In genomic region chr10:30811665-30812017, GRCh38 we compare ENCODE assay signal across 14 cellular contexts.
A peak's percentile ranks its signal among the peaks of the same experiment; 100 is the strongest.
DNase-seq lines count a peak whose midpoint lies in the region; ATAC-seq, FAIRE-seq and TF ChIP-seq lines count a peak whose summit lies in the region.
"Had no signal": no experiment of that assay in that cellular context is flagged by ENCODE, and none has a peak within 500 bp of the region (broad histone marks: within the 10 kb centered on the region; RNA-seq: fewer than 3 reads in every experiment).

No MANE protein-coding gene starts in this region.

- H3K4me1 ChIP-seq in lower lobe of right lung (peaks cover 32% of the 10 kb centered on the region), tibial nerve (peaks cover 0 to 45% (median 23%) of the 10 kb centered on the region in 4 donors)

- no peak for TF ChIP-seq EP300 in tibial nerve (IDR thresholded peaks at IDR 0.05)

- H3K9me3 Mint-ChIP-seq in activated T-cell treated with anti-CD3 and anti-CD28 coated beads, Interleukin-2, amount 50 U/mL, for 72 hours, result no peaks in the 10 kb centered on the region
- H3K9me3 Mint-ChIP-seq: activated naive CD4-positive, alpha-beta T cell treated with anti-CD3 and anti-CD28 coated beads, Interleukin-2, amount 50 U/mL, for 72 hours; natural killer cell had no signal

- H3K36me3 ChIP-seq in lower lobe of right lung, result no peaks in the 10 kb centered on the region
- H3K36me3 ChIP-seq in tibial nerve, result no peaks in the 10 kb centered on the region
- H3K36me3 ChIP-seq: SJSA1 had no signal

- no peak for DNase-seq in activated T-cell treated with anti-CD3 and anti-CD28 coated beads, Interleukin-2, amount 50 U/mL, for 72 hours
- DNase-seq in activated T-cell treated with anti-CD3 and anti-CD28 coated beads, Interleukin-2, amount 50 U/mL, for 48 hours, result no peak
- peak; percentile 1 for DNase-seq in central memory CD4-positive, alpha-beta T cell
- no peak for DNase-seq in lower lobe of right lung
- DNase-seq in tibial nerve (ENCODE audit: low spot score in 2 of 2), result no peak
- DNase-seq in stimulated activated CD4-positive, alpha-beta T cell treated with anti-CD3 and anti-CD28 coated beads, Interleukin-15, amount 100 ng/mL, for 24 hours, result no peak
- no peak for DNase-seq in SHP77 (lab: John Stamatoyannopoulos, UW)
- DNase-seq in GM19239 (ENCODE audit: insufficient read length, low spot score), result no peak
- DNase-seq: natural killer cell; NCI-H524 treated with DMSO at 0.1 percent for 48 hours; stimulated activated naive CD4-positive, alpha-beta T cell treated with Interleukin-2 at 50 U/mL for 16 hours had no signal

- no peaks in the 10 kb centered on the region for H3K27me3 Mint-ChIP-seq in activated T-cell treated with anti-CD3 and anti-CD28 coated beads, Interleukin-2, amount 50 U/mL, for 72 hours (ENCODE audit: low read depth)

- TF ChIP-seq CTCF in lower lobe of right lung (IDR thresholded peaks at IDR 0.05), result no peak
- TF ChIP-seq CTCF in tibial nerve (IDR thresholded peaks at IDR 0.05), result no peak

- H3K4me3 ChIP-seq in lower lobe of right lung, result no peak overlapping the region
- H3K4me3 ChIP-seq in tibial nerve, result no peak overlapping the region
- H3K4me3 ChIP-seq: SJSA1 had no signal

- TF ChIP-seq POLR2A in tibial nerve (IDR thresholded peaks at IDR 0.05), result no peak

- ATAC-seq in activated T-cell treated with anti-CD3 and anti-CD28 coated beads, Interleukin-2, amount 50 U/mL, for 72 hours (replicated peaks in 1 of 2), result peak in 1 of 2 donors; percentile 7
- ATAC-seq in lower lobe of right lung, result peak in 1 of 2 donors; percentile 8
- ATAC-seq: WTC11 had no signal

- H3K27ac Mint-ChIP-seq in activated T-cell treated with anti-CD3 and anti-CD28 coated beads, Interleukin-2, amount 50 U/mL, for 72 hours, result no peak overlapping the region
- H3K27ac Mint-ChIP-seq: natural killer cell, WTC11 had no signal

- H3K4me1 Mint-ChIP-seq in activated T-cell treated with anti-CD3 and anti-CD28 coated beads, Interleukin-2, amount 50 U/mL, for 72 hours (ENCODE audit: low read depth), result peaks cover 25% of the 10 kb centered on the region
- H3K4me1 Mint-ChIP-seq: natural killer cell had no signal

- H3K27ac ChIP-seq in lower lobe of right lung (peak overlapping the region; percentile 59), tibial nerve (peak overlapping the region in 3 of 4 donors; percentile 42 to 79 (median 78))
- H3K27ac ChIP-seq: SJSA1 had no signal

- WGBS in tibial nerve, 2 donors, result 65 to 67% methylated on average over 12 of the region's 12 CpGs

- H3K4me3 Mint-ChIP-seq in activated T-cell treated with anti-CD3 and anti-CD28 coated beads, Interleukin-2, amount 50 U/mL, for 72 hours, result peak overlapping the region; percentile 25 to 57
- H3K4me3 Mint-ChIP-seq: natural killer cell, WTC11 had no signal

- intact Hi-C loops in lower lobe of right lung (cut with DNase I), result no loop called here

- FAIRE-seq in GM19239 (lab: Jason Lieb, UNC), result no peak

- H3K36me3 Mint-ChIP-seq in activated T-cell treated with anti-CD3 and anti-CD28 coated beads, Interleukin-2, amount 50 U/mL, for 72 hours (ENCODE audit: insufficient read depth in 2 of 2), result no peaks in the 10 kb centered on the region
- H3K36me3 Mint-ChIP-seq: activated naive CD4-positive, alpha-beta T cell treated with anti-CD3 and anti-CD28 coated beads, Interleukin-2, amount 50 U/mL, for 72 hours; natural killer cell had no signal

- H3K27me3 ChIP-seq in lower lobe of right lung (ENCODE audit: low read depth) (no peaks in the 10 kb centered on the region), tibial nerve (no peaks in the 10 kb centered on the region)
- H3K27me3 ChIP-seq: SJSA1 had no signal

- H3K9me3 ChIP-seq in lower lobe of right lung (no peaks in the 10 kb centered on the region), tibial nerve (no peaks in the 10 kb centered on the region)
- H3K9me3 ChIP-seq: SJSA1 had no signal
